Comparison of ENCODE assay signal across 8 cellular contexts in genomic region chr1:159922499-159923202, GRCh38. TPM values are rescaled to one million over a fixed set of nuclear protein-coding genes. Genes with fewer than 3 reads are reported as not detected.
DNase-seq lines count a peak whose midpoint lies in the region; ATAC-seq lines count a peak whose summit lies in the region.

No MANE protein-coding gene starts in this region.

- H3K4me3 Mint-ChIP-seq in dendritic cell treated with granulocyte-macrophage colony-stimulating factor and Interleukin-4, amounts not matched to agents 40 ng/mL and 50 ng/mL, for 4 days: peak overlapping the region; percentile 81

- H3K36me3 ChIP-seq in MG63 (peaks cover 73% of the 10 kb centered on the region), muscle layer of colon (ENCODE audit: insufficient read depth, low read length) (peaks cover 30% of the 10 kb centered on the region)

- H3K36me3 Mint-ChIP-seq in dendritic cell treated with granulocyte-macrophage colony-stimulating factor and Interleukin-4, amounts not matched to agents 40 ng/mL and 50 ng/mL, for 4 days (ENCODE audit: low read depth): peaks cover 64% of the 10 kb centered on the region

- DNase-seq in COLO668 (lab: John Stamatoyannopoulos, UW; ENCODE audit: unreplicated experiment) (peak; percentile 67), MG63 (peak; percentile 68), middle frontal gyrus (ENCODE audit: extremely low spot score, low spot score) (no peak), cerebellum (ENCODE audit: low spot score) (no peak), inferior parietal cortex (ENCODE audit: extremely low spot score) (no peak)

- peak overlapping the region; percentile 93 for H3K27ac Mint-ChIP-seq in dendritic cell treated with granulocyte-macrophage colony-stimulating factor and Interleukin-4, amounts not matched to agents 40 ng/mL and 50 ng/mL, for 4 days

- H3K9ac ChIP-seq in muscle layer of colon (ENCODE audit: low read length): peak overlapping the region; percentile 97

- peaks cover 17% of the 10 kb centered on the region for H3K4me1 ChIP-seq in muscle layer of colon (ENCODE audit: insufficient read depth, low read length)

- H3K4me3 ChIP-seq in MG63 (peak overlapping the region; percentile 83), muscle layer of colon (ENCODE audit: low read depth in 1 of 2, low read length in 2 of 2) (peak overlapping the region; percentile 23 to 97)

- peak overlapping the region; percentile 97 for H3K27ac ChIP-seq in muscle layer of colon (ENCODE audit: low read depth, low read length)

- H3K9me3 ChIP-seq in MG63 (no peaks in the 10 kb centered on the region), muscle layer of colon (ENCODE audit: low read length) (no peaks in the 10 kb centered on the region)

- H3K27me3 ChIP-seq in MG63: no peaks in the 10 kb centered on the region
- no peaks in the 10 kb centered on the region for H3K27me3 ChIP-seq in muscle layer of colon (ENCODE audit: control insufficient read depth in 1 of 2, insufficient read depth in 2 of 2, low read length in 2 of 2)

- H3K27me3 Mint-ChIP-seq in dendritic cell treated with granulocyte-macrophage colony-stimulating factor and Interleukin-4, amounts not matched to agents 40 ng/mL and 50 ng/mL, for 4 days: no peaks in the 10 kb centered on the region

- no peak for ATAC-seq in activated CD4-positive, CD25-positive, alpha-beta regulatory T cell treated with anti-CD3 and anti-CD28 coated beads, Interleukin-2, amount 50 U/mL, for 24 hours

- peaks cover 71% of the 10 kb centered on the region for H3K4me1 Mint-ChIP-seq in dendritic cell treated with granulocyte-macrophage colony-stimulating factor and Interleukin-4, amounts not matched to agents 40 ng/mL and 50 ng/mL, for 4 days (ENCODE audit: low read depth)

- H3K9me3 Mint-ChIP-seq in dendritic cell treated with granulocyte-macrophage colony-stimulating factor and Interleukin-4, amounts not matched to agents 40 ng/mL and 50 ng/mL, for 4 days: no peaks in the 10 kb centered on the region

- intact Hi-C loops in dendritic cell treated with granulocyte-macrophage colony-stimulating factor and Interleukin-4, amounts not matched to agents 40 ng/mL and 50 ng/mL, for 4 days (cut with micrococcal nuclease): loop anchor here (2.0 kb wide), 1 partner anchor 24 kb away; no protein-coding TSS in a partner anchor

RNA-seq across cellular contexts. Expression of gene TAGLN2, which starts 2.7 kb away (rescaled TPM):
- 651 and 1,079 TPM in 2 replicates for total RNA-seq in MG63 (2014; rRNA removed; shearing (Covaris generic); ENCODE audit: low replicate concordance)
- total RNA-seq in cerebellum: 15.1 TPM

RNA-seq across cellular contexts. Expression of gene CFAP45, which starts 22.7 kb away (rescaled TPM):
- 0.10 and 0.39 TPM in 2 replicates for total RNA-seq in MG63 (2014; rRNA removed; shearing (Covaris generic); ENCODE audit: low replicate concordance)
- total RNA-seq in cerebellum: 1.1 TPM

RNA-seq across cellular contexts. Expression of gene IGSF9, which starts 22.8 kb away (rescaled TPM):
- total RNA-seq in MG63 (2014; rRNA removed; shearing (Covaris generic); ENCODE audit: low replicate concordance): not detected in 2 replicates
- total RNA-seq in cerebellum: 4.7 TPM

RNA-seq across cellular contexts. Expression of gene SLAMF9, which starts 31.4 kb away (rescaled TPM):
- not detected in 2 replicates for total RNA-seq in MG63 (2014; rRNA removed; shearing (Covaris generic); ENCODE audit: low replicate concordance)
- total RNA-seq in cerebellum: not detected

Comparison
In these comparisons a context has a peak if more than half of its experiments do, and no peak if none do; other contexts are left out.
1. DNase-seq: peak in COLO668 (single experiment) and MG63 (single experiment); none in middle frontal gyrus (single experiment), cerebellum (single experiment) and inferior parietal cortex (single experiment).
2. RNA of gene TAGLN2, which starts 2.7 kb away (total RNA-seq): 651 to 1,079 TPM in MG63; 15.1 TPM in cerebellum (single experiment); every median in the first group is over 10 times any median in the second.